Comparison of ENCODE assay signal across 3 cellular contexts in the genomic region with DNA sequence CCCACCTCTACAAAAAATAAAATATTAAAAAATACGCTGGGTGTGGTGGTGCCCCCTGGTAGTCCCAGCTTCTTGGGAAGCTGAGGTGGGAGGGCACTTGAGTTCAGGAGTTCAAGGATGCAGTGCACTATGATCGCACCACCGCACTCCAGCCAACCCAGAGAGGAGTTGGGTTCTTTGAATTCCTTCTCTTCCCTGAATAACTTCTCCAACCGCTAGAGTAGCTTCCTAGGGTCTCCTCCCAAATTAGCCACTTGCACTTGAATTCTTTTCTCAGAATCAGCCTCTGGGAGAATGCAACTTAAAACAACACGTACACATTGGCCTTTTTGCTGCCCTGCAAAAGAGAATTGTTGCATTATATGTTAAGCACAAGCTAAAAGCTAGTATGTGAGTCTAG.
"Had no signal": no experiment of that assay in that cellular context is flagged by ENCODE, and none has a peak within 500 bp of the region (broad histone marks: within the 10 kb centered on the region; RNA-seq: fewer than 3 reads in every experiment).

No MANE protein-coding gene starts in this region.

- DNase-seq: GDM1, GF-D8 had no signal

- H3K4me3 ChIP-seq: GM12878 had no signal

- ATAC-seq: GM12878 had no signal
